Comparison of ENCODE assay signal across 29 cellular contexts in genomic region chr12:127209318-127209717, GRCh38.
"Had no signal": no experiment of that assay in that cellular context is flagged by ENCODE, and none has a peak within 500 bp of the region (broad histone marks: within the 10 kb centered on the region; RNA-seq: fewer than 3 reads in every experiment).

No MANE protein-coding gene starts in this region.

- H2AFZ ChIP-seq: hepatocyte had no signal

- H3K27me3 ChIP-seq: colonic mucosa, esophagus muscularis mucosa, esophagus squamous epithelium, foreskin keratinocyte, gastrocnemius medialis, gastroesophageal sphincter, hepatocyte had no signal

- H3K4me1 ChIP-seq: colonic mucosa, esophagus muscularis mucosa, esophagus squamous epithelium, foreskin keratinocyte, gastrocnemius medialis, gastroesophageal sphincter, heart left ventricle, heart right ventricle had no signal

- H3K36me3 ChIP-seq: colonic mucosa, esophagus muscularis mucosa, esophagus squamous epithelium, gastrocnemius medialis, gastroesophageal sphincter, heart left ventricle, heart right ventricle had no signal

- DNase-seq: colonic mucosa; cortex of kidney; dermis blood vessel endothelial cell; dorsolateral prefrontal cortex; effector CD4-positive, alpha-beta T cell; effector CD8-positive, alpha-beta T cell; effector memory CD4-positive, alpha-beta T cell; effector memory CD8-positive, alpha-beta T cell; endodermal cell; erythroblast; esophagus squamous epithelium; foreskin fibroblast; foreskin keratinocyte; foreskin melanocyte; gastrocnemius medialis; glutamatergic neuron; head of caudate nucleus; heart left ventricle; heart right ventricle had no signal

- H3K27ac ChIP-seq: colonic mucosa, coronary artery, dorsolateral prefrontal cortex, epithelial cell of prostate, esophagus muscularis mucosa, esophagus squamous epithelium, foreskin keratinocyte, gastrocnemius medialis, gastroesophageal sphincter, heart left ventricle, heart right ventricle, hepatocyte had no signal

- H3K9me3 Mint-ChIP-seq: endodermal cell had no signal

- H3K79me2 ChIP-seq: hepatocyte had no signal

- H3K27ac Mint-ChIP-seq: dendritic cell treated with granulocyte-macrophage colony-stimulating factor and Interleukin-4, amounts not matched to agents 40 ng/mL and 50 ng/mL, for 4 days; effector memory CD8-positive, alpha-beta T cell; endodermal cell had no signal

- H3K4me3 ChIP-seq: colonic mucosa, coronary artery, dorsolateral prefrontal cortex, esophagus muscularis mucosa, esophagus squamous epithelium, gastrocnemius medialis, gastroesophageal sphincter, heart left ventricle, heart right ventricle, hepatocyte had no signal

- ATAC-seq: effector memory CD8-positive, alpha-beta T cell; esophagus mucosa; foreskin keratinocyte; gastrocnemius medialis; gastroesophageal sphincter; heart left ventricle; heart right ventricle had no signal

- H3K4me2 ChIP-seq: hepatocyte had no signal

- H3K9me3 ChIP-seq: colonic mucosa, esophagus muscularis mucosa, esophagus squamous epithelium, gastrocnemius medialis, gastroesophageal sphincter, heart left ventricle, heart right ventricle had no signal

- H3K4me3 Mint-ChIP-seq: dendritic cell treated with granulocyte-macrophage colony-stimulating factor and Interleukin-4, amounts not matched to agents 40 ng/mL and 50 ng/mL, for 4 days; effector memory CD8-positive, alpha-beta T cell; endodermal cell had no signal

- FAIRE-seq: endometrium, endothelial cell of umbilical vein, frontal cortex had no signal
